In the genomic region with DNA sequence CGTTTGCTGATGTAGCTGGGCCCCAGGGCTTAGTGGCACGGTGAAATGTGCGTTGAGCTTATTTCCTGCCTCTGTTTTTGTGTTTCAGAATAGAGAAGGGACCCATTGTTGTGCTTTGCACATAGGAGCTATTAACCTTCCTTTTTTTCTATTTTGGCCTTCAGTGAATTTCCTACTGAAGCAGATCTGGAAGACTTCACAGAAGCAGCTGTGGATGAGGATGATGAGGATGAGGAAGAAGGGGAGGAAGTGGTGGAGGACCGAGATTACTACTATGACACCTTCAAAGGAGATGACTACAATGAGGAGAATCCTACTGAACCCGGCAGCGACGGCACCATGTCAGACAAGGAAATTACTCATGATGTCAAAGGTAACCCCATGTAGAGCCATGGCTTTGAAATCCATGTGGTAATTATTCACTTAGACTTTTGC, we compare ENCODE assay signal across 12 cellular contexts. TPM values are rescaled to one million over a fixed set of nuclear protein-coding genes. Genes with fewer than 3 reads are reported as not detected.
DNase-seq lines count a peak whose midpoint lies in the region; ATAC-seq, FAIRE-seq and TF ChIP-seq lines count a peak whose summit lies in the region.
"Had no signal": no experiment of that assay in that cellular context is flagged by ENCODE, and none has a peak within 500 bp of the region (broad histone marks: within the 10 kb centered on the region; RNA-seq: fewer than 3 reads in every experiment).

No MANE protein-coding gene starts in this region.

- H3K4me1 ChIP-seq in left ventricle myocardium inferior (peaks cover 63% of the 10 kb centered on the region), mesodermal cell (ENCODE audit: control insufficient read depth, insufficient read depth, low read length, poor library complexity, severe bottlenecking) (peaks cover 32% of the 10 kb centered on the region)
- H3K4me1 ChIP-seq: SJCRH30 had no signal

- H3K27ac ChIP-seq in left ventricle myocardium inferior (replicated peaks): peak overlapping the region; percentile 41
- peak overlapping the region; percentile 64 for H3K27ac ChIP-seq in mesodermal cell (ENCODE audit: low read depth, low read length, severe bottlenecking)
- H3K27ac ChIP-seq: SJCRH30 had no signal

- no peaks in the 10 kb centered on the region for H3K27me3 ChIP-seq in left ventricle myocardium inferior (ENCODE audit: low read depth)
- H3K27me3 ChIP-seq: SJCRH30 had no signal

- peaks cover 15 to 17% of the 10 kb centered on the region in 2 donors for H3K36me3 Mint-ChIP-seq in activated naive CD4-positive, alpha-beta T cell treated with anti-CD3 and anti-CD28 coated beads, Interleukin-2, amount 50 U/mL, for 72 hours

- no peak for DNase-seq in left ventricle myocardium inferior
- DNase-seq in Right ventricle myocardium inferior (ENCODE audit: missing footprints): no peak
- peak in 1 of 2 donors; percentile 56 for DNase-seq in activated naive CD4-positive, alpha-beta T cell treated with anti-CD3 and anti-CD28 coated beads, Interleukin-2, amount 50 U/mL, for 72 hours (ENCODE audit: low spot score in 2 of 2)
- no peak for DNase-seq in GM12892 (ENCODE audit: insufficient read length)
- no peak for DNase-seq in cortex of kidney (lab: John Stamatoyannopoulos, UW)
- no peak for DNase-seq in NCI-H146 (lab: John Stamatoyannopoulos, UW)
- DNase-seq: AML-193, left ventricle myocardium superior, SJCRH30 had no signal

- H3K9me3 ChIP-seq in left ventricle myocardium inferior (replicated peaks): no peaks in the 10 kb centered on the region
- H3K9me3 ChIP-seq in mesodermal cell (ENCODE audit: control insufficient read depth, low read length): no peaks in the 10 kb centered on the region
- H3K9me3 ChIP-seq: SJCRH30 had no signal

- H3K27ac Mint-ChIP-seq in activated naive CD4-positive, alpha-beta T cell treated with anti-CD3 and anti-CD28 coated beads, Interleukin-2, amount 50 U/mL, for 72 hours: peak overlapping the region in 1 of 2 donors; percentile 5

- no peak for TF ChIP-seq CTCF in left ventricle myocardium inferior (IDR thresholded peaks at IDR 0.05; ENCODE audit: borderline replicate concordance)

- intact Hi-C loops in left ventricle myocardium inferior (cut with micrococcal nuclease) (no loop called here), Right ventricle myocardium inferior (cut with DNase I) (loop anchor here (2.0 kb wide), 1 partner anchor 53 kb away; a partner anchor contains a TSS)

- TF ChIP-seq POLR2A in GM12892 (IDR thresholded peaks at IDR 0.05; ENCODE audit: low read depth, low read length): no peak

- no peak for FAIRE-seq in GM12892 (lab: Jason Lieb, UNC)

- no peaks in the 10 kb centered on the region for H3K9me3 Mint-ChIP-seq in activated naive CD4-positive, alpha-beta T cell treated with anti-CD3 and anti-CD28 coated beads, Interleukin-2, amount 50 U/mL, for 72 hours
- H3K9me3 Mint-ChIP-seq: central memory CD8-positive, alpha-beta T cell had no signal

- WGBS in mesodermal cell (ENCODE audit: insufficient coverage in 2 of 2), 2 experiments: 83 to 94% methylated on average over 7 of the region's 7 CpGs

- H3K36me3 ChIP-seq in left ventricle myocardium inferior (peaks cover 42% of the 10 kb centered on the region), mesodermal cell (ENCODE audit: control insufficient read depth, insufficient read depth, low read length) (peaks cover 81% of the 10 kb centered on the region)

- H3K4me3 ChIP-seq in left ventricle myocardium inferior: no peak overlapping the region
- no peak overlapping the region for H3K4me3 ChIP-seq in mesodermal cell (ENCODE audit: extremely low read depth, insufficient read depth, low read length, poor library complexity, severe bottlenecking)
- H3K4me3 ChIP-seq: SJCRH30 had no signal

- ATAC-seq in Right ventricle myocardium inferior (no peak), HG02759 (IDR thresholded peaks at IDR 0.05; ENCODE audit: unreplicated experiment) (no peak)
- peak; percentile 84 to 87 for ATAC-seq in activated naive CD4-positive, alpha-beta T cell treated with anti-CD3 and anti-CD28 coated beads, Interleukin-2, amount 50 U/mL, for 72 hours
- ATAC-seq: left ventricle myocardium superior had no signal

RNA-seq across cellular contexts. Expression of a gene that starts 37.4 kb away (rescaled TPM):
- 1.0 TPM for total RNA-seq in left ventricle myocardium inferior
- 2.1 TPM for total RNA-seq in Right ventricle myocardium inferior
- under 1 TPM in 1 of 2 donors, not detected in 1; 0.10 TPM for total RNA-seq in activated naive CD4-positive, alpha-beta T cell treated with anti-CD3 and anti-CD28 coated beads, Interleukin-2, amount 50 U/mL, for 72 hours
- polyA plus RNA-seq in mesodermal cell (2013, experiment 1 of 2): 0.59 TPM
- polyA plus RNA-seq in mesodermal cell (2013, experiment 2 of 2): 0.20 TPM
- polyA plus RNA-seq in GM12892 (2012; ENCODE audit: missing spikeins): 0.34 TPM

RNA-seq across cellular contexts. Expression of a gene that starts 52.5 kb away (rescaled TPM):
- total RNA-seq in left ventricle myocardium inferior (325 TPM), Right ventricle myocardium inferior (285 TPM)
- total RNA-seq in activated naive CD4-positive, alpha-beta T cell treated with anti-CD3 and anti-CD28 coated beads, Interleukin-2, amount 50 U/mL, for 72 hours: 10 to 100 TPM; 30.3 to 32.2 TPM
- 520 TPM for polyA plus RNA-seq in mesodermal cell (2013, experiment 1 of 2)
- polyA plus RNA-seq in mesodermal cell (2013, experiment 2 of 2): 488 TPM
- 10.4 TPM for polyA plus RNA-seq in GM12892 (2012; ENCODE audit: missing spikeins)

Comparison
In these comparisons a context has a peak if more than half of its experiments do, and no peak if none do; other contexts are left out.
1. ATAC-seq: peak in activated naive CD4-positive, alpha-beta T cell treated with anti-CD3 and anti-CD28 coated beads, Interleukin-2, amount 50 U/mL, for 72 hours (2 of 2); none in Right ventricle myocardium inferior (single experiment) and HG02759 (single experiment).